ENCODE assay signal across 8 cellular contexts in genomic region chr6:37131104-37131959, GRCh38. TPM values are rescaled to one million over a fixed set of nuclear protein-coding genes. Genes with fewer than 3 reads are reported as not detected.
A peak's percentile ranks its signal among the peaks of the same experiment; 100 is the strongest.
DNase-seq lines count a peak whose midpoint lies in the region; ATAC-seq and TF ChIP-seq lines count a peak whose summit lies in the region.

No MANE protein-coding gene starts in this region.

- H3K27ac Mint-ChIP-seq in stimulated activated effector memory CD8-positive, alpha-beta T cell treated with anti-CD3 and anti-CD28 coated beads, Interleukin-12 subunit alpha, Interleukin-12 subunit beta, amount 100 ng/mL, for 72 hours, result no peak overlapping the region

- TF ChIP-seq CTCF in RWPE2 (IDR thresholded peaks at IDR 0.05; ENCODE audit: poor library complexity, severe bottlenecking) (no peak), cardiac muscle cell (IDR thresholded peaks at IDR 0.05; ENCODE audit: low read depth, low read length) (no peak)

- H3K36me3 ChIP-seq in H7 (replicated peaks; ENCODE audit: control insufficient read depth, insufficient read depth, low read length) (peaks cover 5% of the 10 kb centered on the region), RWPE2 (ENCODE audit: low read depth) (no peaks in the 10 kb centered on the region), cardiac muscle cell (no peaks in the 10 kb centered on the region)

- ATAC-seq in RWPE2 (ENCODE audit: low read depth) (no peak), HG02970 (IDR thresholded peaks at IDR 0.05; ENCODE audit: low FRiP score, unreplicated experiment) (no peak), GM21723 (IDR thresholded peaks at IDR 0.05; ENCODE audit: unreplicated experiment) (no peak)
- ATAC-seq in stimulated activated effector memory CD8-positive, alpha-beta T cell treated with anti-CD3 and anti-CD28 coated beads, Interleukin-12 subunit alpha, Interleukin-12 subunit beta, amount 100 ng/mL, for 72 hours, result no peak

- no peaks in the 10 kb centered on the region for H3K36me3 Mint-ChIP-seq in stimulated activated effector memory CD8-positive, alpha-beta T cell treated with anti-CD3 and anti-CD28 coated beads, Interleukin-12 subunit alpha, Interleukin-12 subunit beta, amount 100 ng/mL, for 72 hours

- H3K4me1 ChIP-seq in RWPE2 (ENCODE audit: insufficient read depth, poor library complexity, severe bottlenecking) (peaks cover 64% of the 10 kb centered on the region), cardiac muscle cell (ENCODE audit: low read depth) (peaks cover 44% of the 10 kb centered on the region)

- H3K4me3 Mint-ChIP-seq in stimulated activated effector memory CD8-positive, alpha-beta T cell treated with anti-CD3 and anti-CD28 coated beads, Interleukin-12 subunit alpha, Interleukin-12 subunit beta, amount 100 ng/mL, for 72 hours, result no peak overlapping the region

- H3K9me3 Mint-ChIP-seq in stimulated activated effector memory CD8-positive, alpha-beta T cell treated with anti-CD3 and anti-CD28 coated beads, Interleukin-12 subunit alpha, Interleukin-12 subunit beta, amount 100 ng/mL, for 72 hours, result no peaks in the 10 kb centered on the region

- DNase-seq in H7 (peak; percentile 48), RWPE2 (ENCODE audit: low spot score) (no peak), cardiac muscle cell (ENCODE audit: low read depth in 1 of 2, low spot score in 1 of 2) (peak in 1 of 2 donors; percentile 37), renal cortical epithelial cell (ENCODE audit: low read depth) (peak; percentile 86)
- DNase-seq in stimulated activated effector memory CD8-positive, alpha-beta T cell treated with anti-CD3 and anti-CD28 coated beads, Interleukin-12 subunit alpha, Interleukin-12 subunit beta, amount 100 ng/mL, for 72 hours (ENCODE audit: low spot score in 2 of 2), result no peak
- DNase-seq in activated T-cell treated with anti-CD3 and anti-CD28 coated beads, Interleukin-2, amount 50 U/mL, for 48 hours, result no peak

- H3K27me3 ChIP-seq in H7 (ENCODE audit: control insufficient read depth, insufficient read depth, low read length), result no peaks in the 10 kb centered on the region
- H3K27me3 ChIP-seq in RWPE2 (ENCODE audit: insufficient read depth, poor library complexity, severe bottlenecking), result no peaks in the 10 kb centered on the region
- H3K27me3 ChIP-seq in cardiac muscle cell, result no peaks in the 10 kb centered on the region

- H3K4me3 ChIP-seq in H7 (ENCODE audit: insufficient read depth, low read depth, low read length), result no peak overlapping the region
- no peak overlapping the region for H3K4me3 ChIP-seq in RWPE2 (ENCODE audit: severe bottlenecking)
- no peak overlapping the region for H3K4me3 ChIP-seq in cardiac muscle cell

- no peaks in the 10 kb centered on the region for H3K9me3 ChIP-seq in RWPE2 (ENCODE audit: severe bottlenecking)
- no peaks in the 10 kb centered on the region for H3K9me3 ChIP-seq in cardiac muscle cell (ENCODE audit: low read depth)

- H3K27ac ChIP-seq in RWPE2 (ENCODE audit: poor library complexity, severe bottlenecking) (peak overlapping the region; percentile 98), cardiac muscle cell (peak overlapping the region; percentile 94)

- peaks cover 39% of the 10 kb centered on the region for H3K4me1 Mint-ChIP-seq in stimulated activated effector memory CD8-positive, alpha-beta T cell treated with anti-CD3 and anti-CD28 coated beads, Interleukin-12 subunit alpha, Interleukin-12 subunit beta, amount 100 ng/mL, for 72 hours

RNA-seq across cellular contexts. Expression of gene PIM1, which starts 38.6 kb away (rescaled TPM):
- total RNA-seq in H7 (2014; rRNA removed; shearing (Covaris generic)), result 89.7 and 93.6 TPM in 2 replicates
- total RNA-seq in cardiac muscle cell (15.8 and 21.5 TPM in 2 replicates), renal cortical epithelial cell (6.6 and 9.9 TPM in 2 replicates)
- 14.7 and 20.0 TPM in 2 replicates for polyA plus RNA-seq in cardiac muscle cell

Comparison
In these comparisons a context has a peak if more than half of its experiments do, and no peak if none do; other contexts are left out.
1. DNase-seq: peak in H7 (single experiment) and renal cortical epithelial cell (single experiment); none in RWPE2 (single experiment), stimulated activated effector memory CD8-positive, alpha-beta T cell treated with anti-CD3 and anti-CD28 coated beads, Interleukin-12 subunit alpha, Interleukin-12 subunit beta, amount 100 ng/mL, for 72 hours (0 of 2) and activated T-cell treated with anti-CD3 and anti-CD28 coated beads, Interleukin-2, amount 50 U/mL, for 48 hours (0 of 2).